8 cellular contexts compared by ENCODE assay signal in the genomic region with DNA sequence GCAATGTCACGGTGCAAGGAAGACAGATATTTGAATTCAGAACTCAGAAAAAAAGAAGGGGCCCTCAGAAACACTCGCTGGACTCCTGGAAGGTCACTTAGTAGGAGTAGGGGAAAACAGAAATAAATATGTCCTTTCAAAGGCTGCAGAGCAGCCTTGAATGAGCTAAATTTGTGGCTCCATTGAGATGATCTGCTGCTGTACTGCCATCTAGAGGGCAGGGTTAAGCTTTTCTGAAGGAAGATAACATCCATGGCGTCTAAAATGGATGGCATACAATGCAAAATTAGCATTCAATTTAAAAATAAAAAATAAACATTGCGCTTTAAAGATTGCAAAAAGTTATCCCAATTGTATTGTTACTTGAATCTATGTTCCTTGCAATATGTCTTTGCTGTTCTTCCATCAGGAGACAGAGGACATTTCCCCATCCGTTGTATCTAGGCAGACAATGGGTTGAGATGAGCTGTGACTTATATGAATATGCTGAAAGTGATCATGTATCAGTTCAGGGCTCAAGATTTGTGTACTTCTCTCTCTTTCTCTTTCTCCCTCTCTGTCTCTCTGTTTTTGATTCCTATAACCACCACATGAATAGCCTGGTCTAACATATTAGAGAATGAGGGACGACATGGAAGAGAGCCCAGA.
A peak's percentile ranks its signal among the peaks of the same experiment; 100 is the strongest.
DNase-seq lines count a peak whose midpoint lies in the region; ATAC-seq and TF ChIP-seq lines count a peak whose summit lies in the region.

No MANE protein-coding gene starts in this region.

- no peaks in the 10 kb centered on the region for H3K36me3 Mint-ChIP-seq in CD14-positive monocyte
- H3K36me3 Mint-ChIP-seq in activated CD8-positive, alpha-beta T cell treated with anti-CD3 and anti-CD28 coated beads, Interleukin-2, amount 10 ng/mL, durations not matched to agents 7 days and 5 days (ENCODE audit: low read depth): no peaks in the 10 kb centered on the region
- H3K36me3 Mint-ChIP-seq in osteocyte (ENCODE audit: unreplicated experiment): no peaks in the 10 kb centered on the region

- POLR2A ChIA-PET in activated CD8-positive, alpha-beta T cell treated with anti-CD3 and anti-CD28 coated beads, Interleukin-2, amount 10 ng/mL, durations not matched to agents 7 days and 5 days (lab: Charles Lee): no interaction called here

- H3K4me3 Mint-ChIP-seq in CD14-positive monocyte (no peak overlapping the region), osteocyte (ENCODE audit: unreplicated experiment) (no peak overlapping the region)
- H3K4me3 Mint-ChIP-seq in activated CD8-positive, alpha-beta T cell treated with anti-CD3 and anti-CD28 coated beads, Interleukin-2, amount 10 ng/mL, durations not matched to agents 7 days and 5 days: no peak overlapping the region

- no peak for DNase-seq in CD14-positive monocyte (ENCODE audit: low spot score)
- DNase-seq in activated CD8-positive, alpha-beta T cell treated with anti-CD3 and anti-CD28 coated beads, Interleukin-2, amount 10 ng/mL, durations not matched to agents 7 days and 5 days: peak; percentile 21
- no peak for DNase-seq in osteocyte (ENCODE audit: extremely low spot score, unreplicated experiment)
- DNase-seq in upper lobe of left lung: no peak
- no peak for DNase-seq in NCI-H446 treated with DMSO at 0.1 percent for 48 hours (lab: John Stamatoyannopoulos, UW)
- no peak for DNase-seq in vagina (ENCODE audit: extremely low spot score in 2 of 2)

- H3K4me1 Mint-ChIP-seq in CD14-positive monocyte (no peaks in the 10 kb centered on the region), osteocyte (ENCODE audit: unreplicated experiment) (no peaks in the 10 kb centered on the region)
- H3K4me1 Mint-ChIP-seq in activated CD8-positive, alpha-beta T cell treated with anti-CD3 and anti-CD28 coated beads, Interleukin-2, amount 10 ng/mL, durations not matched to agents 7 days and 5 days (ENCODE audit: low read depth): no peaks in the 10 kb centered on the region

- ATAC-seq in GM19397 (IDR thresholded peaks at IDR 0.05; ENCODE audit: unreplicated experiment) (peak; percentile 83), HG03469 (IDR thresholded peaks at IDR 0.05; ENCODE audit: unreplicated experiment) (peak; percentile 84), upper lobe of left lung (ENCODE audit: low FRiP score in 2 of 2) (no peak)
- ATAC-seq in activated CD8-positive, alpha-beta T cell treated with anti-CD3 and anti-CD28 coated beads, Interleukin-2, amount 10 ng/mL, durations not matched to agents 7 days and 5 days: no peak

- intact Hi-C loops in CD14-positive monocyte (cut with micrococcal nuclease) (no loop called here), vagina (cut with DNase I) (no loop called here)

- H3K27ac Mint-ChIP-seq in CD14-positive monocyte (no peak overlapping the region), osteocyte (ENCODE audit: unreplicated experiment) (no peak overlapping the region)
- no peak overlapping the region for H3K27ac Mint-ChIP-seq in activated CD8-positive, alpha-beta T cell treated with anti-CD3 and anti-CD28 coated beads, Interleukin-2, amount 10 ng/mL, durations not matched to agents 7 days and 5 days

- no peaks in the 10 kb centered on the region for H3K36me3 ChIP-seq in upper lobe of left lung
- H3K36me3 ChIP-seq in vagina: no peaks in the 10 kb centered on the region

- H3K27me3 ChIP-seq in upper lobe of left lung: no peaks in the 10 kb centered on the region
- no peaks in the 10 kb centered on the region for H3K27me3 ChIP-seq in vagina

- TF ChIP-seq POLR2A in upper lobe of left lung (IDR thresholded peaks at IDR 0.05) (no peak), vagina (IDR thresholded peaks at IDR 0.05) (no peak)

- TF ChIP-seq EP300 in upper lobe of left lung (IDR thresholded peaks at IDR 0.05): no peak

- WGBS in upper lobe of left lung, 2 donors: 59 to 67% methylated on average over 6 of the region's 6 CpGs

- no peaks in the 10 kb centered on the region for H3K4me1 ChIP-seq in upper lobe of left lung
- no peaks in the 10 kb centered on the region for H3K4me1 ChIP-seq in vagina

- CTCF ChIA-PET in activated CD8-positive, alpha-beta T cell treated with anti-CD3 and anti-CD28 coated beads, Interleukin-2, amount 10 ng/mL, durations not matched to agents 7 days and 5 days (lab: Charles Lee): interaction anchor here (0.8 to 1.9 kb wide), 3 partner anchors 9 to 480 kb away, joined by 3 to 8 read pairs (median 4); no protein-coding TSS in a partner anchor

- peak; percentile 15 for TF ChIP-seq CTCF in CD14-positive monocyte (IDR thresholded peaks at IDR 0.05)
- TF ChIP-seq CTCF in osteocyte (IDR thresholded peaks at IDR 0.05): peak; percentile 25
- TF ChIP-seq CTCF in upper lobe of left lung (IDR thresholded peaks at IDR 0.05): no peak
- no peak for TF ChIP-seq CTCF in vagina (IDR thresholded peaks at IDR 0.05)

- H3K27ac ChIP-seq in upper lobe of left lung (no peak overlapping the region), vagina (no peak overlapping the region)

- H3K27me3 Mint-ChIP-seq in CD14-positive monocyte (ENCODE audit: low read depth in 3 of 3) (peaks cover 0 to 1% (median 0%) of the 10 kb centered on the region in 3 donors), osteocyte (ENCODE audit: unreplicated experiment) (no peaks in the 10 kb centered on the region)
- H3K27me3 Mint-ChIP-seq in activated CD8-positive, alpha-beta T cell treated with anti-CD3 and anti-CD28 coated beads, Interleukin-2, amount 10 ng/mL, durations not matched to agents 7 days and 5 days (ENCODE audit: low read depth): no peaks in the 10 kb centered on the region

- H3K9me3 ChIP-seq in upper lobe of left lung (peaks cover 0 to 6% (median 0%) of the 10 kb centered on the region in 4 donors), vagina (no peaks in the 10 kb centered on the region)

- H3K4me3 ChIP-seq in upper lobe of left lung: no peak overlapping the region
- no peak overlapping the region for H3K4me3 ChIP-seq in vagina

- H3K9me3 Mint-ChIP-seq in CD14-positive monocyte: peaks cover 0 to 5% (median 0%) of the 10 kb centered on the region in 7 donors
- H3K9me3 Mint-ChIP-seq in activated CD8-positive, alpha-beta T cell treated with anti-CD3 and anti-CD28 coated beads, Interleukin-2, amount 10 ng/mL, durations not matched to agents 7 days and 5 days (ENCODE audit: insufficient read depth): peaks cover 14% of the 10 kb centered on the region
- H3K9me3 Mint-ChIP-seq in osteocyte (ENCODE audit: unreplicated experiment): peaks cover 17% of the 10 kb centered on the region

Comparison
In these comparisons a context has a peak if more than half of its experiments do, and no peak if none do; other contexts are left out.
1. CTCF ChIP-seq: peak in CD14-positive monocyte (single experiment) and osteocyte (single experiment); none in upper lobe of left lung (0 of 6) and vagina (0 of 3).
2. ATAC-seq: peak in GM19397 (single experiment) and HG03469 (single experiment); none in activated CD8-positive, alpha-beta T cell treated with anti-CD3 and anti-CD28 coated beads, Interleukin-2, amount 10 ng/mL, durations not matched to agents 7 days and 5 days (single experiment) and upper lobe of left lung (0 of 2).